In the genomic region with DNA sequence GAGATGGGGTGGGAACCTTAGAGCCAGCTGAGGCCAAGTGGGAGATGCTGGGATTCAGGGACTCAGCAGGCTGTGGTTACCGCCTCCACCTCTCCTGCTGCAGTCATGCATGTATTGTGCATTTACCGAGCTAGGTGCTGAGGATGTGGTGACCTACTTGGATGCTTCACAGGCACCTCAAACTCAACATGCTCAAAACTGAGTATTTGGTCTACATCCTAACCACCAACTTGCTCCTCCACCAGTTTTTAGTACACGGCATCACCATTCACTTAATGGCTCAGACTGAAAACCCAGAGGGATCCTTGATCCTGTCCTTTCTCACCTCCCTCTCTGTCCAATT, we compare ENCODE assay signal across 19 cellular contexts. TPM values are rescaled to one million over a fixed set of nuclear protein-coding genes. Genes with fewer than 3 reads are reported as not detected.
DNase-seq lines count a peak whose midpoint lies in the region; ATAC-seq and TF ChIP-seq lines count a peak whose summit lies in the region.
"Had no signal": no experiment of that assay in that cellular context is flagged by ENCODE, and none has a peak within 500 bp of the region (broad histone marks: within the 10 kb centered on the region; RNA-seq: fewer than 3 reads in every experiment).

No MANE protein-coding gene starts in this region.

- dilution Hi-C loops in IMR-90 (cut with HindIII; ENCODE audit: low sequenced_read_pairs, unreplicated experiment) = no loop called here

- no peaks in the 10 kb centered on the region for H3K79me2 ChIP-seq in osteoblast (ENCODE audit: insufficient read depth, low read length)

- H4K91ac ChIP-seq in IMR-90 (ENCODE audit: insufficient read depth, low read depth, low read length) (no peak overlapping the region), neuronal stem cell (ENCODE audit: low read depth, low read length, poor library complexity) (no peak overlapping the region)

- DNase-seq in T-helper 1 cell (no peak), IMR-90 (no peak), neuronal stem cell (ENCODE audit: low spot score) (no peak), osteoblast (ENCODE audit: insufficient read length, low spot score, missing footprints) (no peak)
- DNase-seq: AML-193, Caco-2, GF-D8, KG1, MV-4-11, NCI-H1694 treated with DMSO at 0.1 percent for 48 hours, NCI-H510A, NCI-H774, SHP77 treated with DMSO at 0.1 percent for 48 hours had no signal

- H3K9ac ChIP-seq in IMR-90 (ENCODE audit: low read depth, low read length) = no peak overlapping the region
- peak overlapping the region; percentile 10 for H3K9ac ChIP-seq in neuronal stem cell (ENCODE audit: low read depth, low read length, poor library complexity)

- CTCF ChIA-PET in IMR-90 (lab: Yijun Ruan, JAX) = no interaction called here

- no peak overlapping the region for H2BK12ac ChIP-seq in neuronal stem cell (ENCODE audit: low read length)

- H3K18ac ChIP-seq in IMR-90 (ENCODE audit: low read depth, low read length) (no peak overlapping the region), neuronal stem cell (ENCODE audit: low read length) (no peak overlapping the region)

- intact Hi-C loops in IMR-90 (cut with micrococcal nuclease) = no loop called here

- no peak overlapping the region for H2BK5ac ChIP-seq in IMR-90 (ENCODE audit: low read depth, low read length, poor library complexity, severe bottlenecking)
- H2BK5ac ChIP-seq in neuronal stem cell (ENCODE audit: low read length) = no peak overlapping the region

- no TSS peak for BruUV-seq in IMR-90 (replicated peaks; lab: Mats Ljungman, UMichigan)

- H3K27me3 ChIP-seq in IMR-90 (ENCODE audit: control insufficient read depth, insufficient read depth, low read length) (peaks cover 30% of the 10 kb centered on the region), neuronal stem cell (ENCODE audit: control insufficient read depth in 3 of 3, insufficient read depth in 3 of 3, low read depth in 1 of 3, low read length in 3 of 3) (peaks cover 0 to 10% (median 0%) of the 10 kb centered on the region in 3 experiments), osteoblast (ENCODE audit: insufficient read depth, low read length) (no peaks in the 10 kb centered on the region)

- no peak overlapping the region for H2AK9ac ChIP-seq in IMR-90 (replicated peaks; ENCODE audit: low read depth, low read length, poor library complexity)

- H2AK5ac ChIP-seq in IMR-90 (ENCODE audit: low read depth, low read length) (no peak overlapping the region), neuronal stem cell (ENCODE audit: low read depth, low read length) (no peak overlapping the region)

- H3K4me3 ChIP-seq in IMR-90 (ENCODE audit: insufficient read depth, low read depth, low read length) (no peak overlapping the region), neuronal stem cell (ENCODE audit: low read length in 2 of 2) (no peak overlapping the region), osteoblast (ENCODE audit: insufficient read depth, low read length) (no peak overlapping the region)

- no peak overlapping the region for H2BK15ac ChIP-seq in IMR-90 (ENCODE audit: low read depth, low read length)
- no peak overlapping the region for H2BK15ac ChIP-seq in neuronal stem cell (ENCODE audit: low read length)

- in situ Hi-C loops in IMR-90 (cut with MboI; ENCODE audit: low sequenced_read_pairs) = no loop called here

- H3K36me3 ChIP-seq in IMR-90 (ENCODE audit: control insufficient read depth, insufficient read depth, low read length) (peaks cover 4% of the 10 kb centered on the region; the same call in 1 of the 2 replicates), neuronal stem cell (replicated peaks in 1 of 2; ENCODE audit: control insufficient read depth in 2 of 2, insufficient read depth in 2 of 2, low read length in 2 of 2) (peaks cover 4 to 72% of the 10 kb centered on the region in 2 donors), osteoblast (ENCODE audit: insufficient read depth, low read length) (peaks cover 2% of the 10 kb centered on the region)

- no peak overlapping the region for H4K8ac ChIP-seq in IMR-90 (ENCODE audit: low read depth in 2 of 2, low read length in 2 of 2)
- H4K8ac ChIP-seq in neuronal stem cell (ENCODE audit: low read depth, low read length) = no peak overlapping the region

- H2BK120ac ChIP-seq in IMR-90 (ENCODE audit: low read depth, low read length) (no peak overlapping the region), neuronal stem cell (ENCODE audit: low read depth, low read length) (no peak overlapping the region)

- H3K9me3 Mint-ChIP-seq in T-helper 1 cell treated with Interleukin-12 subunit alpha and Interleukin-12 subunit beta and Interleukin-4 antibody, amounts not matched to agents 30 μg/mL and 1 μg/mL, for 36 hours = no peaks in the 10 kb centered on the region
- H3K9me3 Mint-ChIP-seq in brain = no peaks in the 10 kb centered on the region

- WGBS in IMR-90 (ENCODE audit: extremely low coverage in 2 of 2, insufficient read length in 1 of 2), 2 experiments = 88% methylated on average over 1 of the region's 3 CpGs; no CpG with 5 or more reads in 1 of the 2 experiments
- no CpG with 5 or more reads among the region's 3 CpGs for WGBS in neuronal stem cell (ENCODE audit: extremely low coverage in 2 of 2, insufficient read length in 2 of 2, insufficient replicate concordance in 1 of 2), 2 donors

- H3K23ac ChIP-seq in IMR-90 (ENCODE audit: low read depth, low read length) (peak overlapping the region; percentile 31; the same call in 1 of the 2 replicates), neuronal stem cell (ENCODE audit: low read depth, low read length, poor library complexity) (no peak overlapping the region)

- peaks cover 2% of the 10 kb centered on the region for H3K4me1 Mint-ChIP-seq in T-helper 1 cell treated with Interleukin-12 subunit alpha and Interleukin-12 subunit beta and Interleukin-4 antibody, amounts not matched to agents 30 μg/mL and 1 μg/mL, for 36 hours (ENCODE audit: low read depth)
- peaks cover 38% of the 10 kb centered on the region for H3K4me1 Mint-ChIP-seq in brain

- no peak for TF ChIP-seq POLR2A in IMR-90 (IDR thresholded peaks at IDR 0.05; ENCODE audit: low read depth, low read length)

- H3K4me2 ChIP-seq in IMR-90 (ENCODE audit: low read depth, low read length) (no peak overlapping the region), neuronal stem cell (ENCODE audit: insufficient read depth, low read length, poor library complexity, severe bottlenecking) (no peak overlapping the region), osteoblast (ENCODE audit: insufficient read depth, low read length) (no peak overlapping the region)

- no peak overlapping the region for H2BK20ac ChIP-seq in IMR-90 (ENCODE audit: low read depth, low read length)

- TF ChIP-seq RAD21 in IMR-90 (IDR thresholded peaks at IDR 0.05; ENCODE audit: low read length) = no peak

- H3K4me3 Mint-ChIP-seq in T-helper 1 cell treated with Interleukin-12 subunit alpha and Interleukin-12 subunit beta and Interleukin-4 antibody, amounts not matched to agents 30 μg/mL and 1 μg/mL, for 36 hours = no peak overlapping the region
- peak overlapping the region in 2 of 5 experiments; percentile 5 to 17 for H3K4me3 Mint-ChIP-seq in brain

- H3K4ac ChIP-seq in IMR-90 (ENCODE audit: low read depth, low read length) = no peak overlapping the region
- H3K4ac ChIP-seq in neuronal stem cell (ENCODE audit: low read length) = no peak overlapping the region

- peak overlapping the region; percentile 11 for H3K27ac Mint-ChIP-seq in T-helper 1 cell treated with Interleukin-12 subunit alpha and Interleukin-12 subunit beta and Interleukin-4 antibody, amounts not matched to agents 30 μg/mL and 1 μg/mL, for 36 hours
- peak overlapping the region in 4 of 5 experiments; percentile 4 to 78 (median 45) for H3K27ac Mint-ChIP-seq in brain

- H3K27ac ChIP-seq in IMR-90 (ENCODE audit: insufficient read depth, low read length) (no peak overlapping the region), neuronal stem cell (replicated peaks; ENCODE audit: low read length) (no peak overlapping the region), osteoblast (ENCODE audit: low read depth, low read length) (no peak overlapping the region)
- H3K27ac ChIP-seq: 22Rv1 had no signal

- no peaks in the 10 kb centered on the region for H3K79me1 ChIP-seq in IMR-90 (ENCODE audit: low read depth in 1 of 2, low read length in 2 of 2)
- no peaks in the 10 kb centered on the region for H3K79me1 ChIP-seq in neuronal stem cell (ENCODE audit: low read depth, low read length)

- no peaks in the 10 kb centered on the region for H3K9me3 ChIP-seq in IMR-90 (ENCODE audit: control insufficient read depth, insufficient read depth, low read length)
- no peaks in the 10 kb centered on the region for H3K9me3 ChIP-seq in neuronal stem cell (replicated peaks in 1 of 2; ENCODE audit: control insufficient read depth in 2 of 2, insufficient read depth in 1 of 2, low read depth in 1 of 2, low read length in 2 of 2)
- no peaks in the 10 kb centered on the region for H3K9me3 ChIP-seq in osteoblast (ENCODE audit: low read depth, low read length)
- H3K9me3 ChIP-seq: Caco-2 had no signal

- peaks cover 6% of the 10 kb centered on the region for H3K36me3 Mint-ChIP-seq in T-helper 1 cell treated with Interleukin-12 subunit alpha and Interleukin-12 subunit beta and Interleukin-4 antibody, amounts not matched to agents 30 μg/mL and 1 μg/mL, for 36 hours (ENCODE audit: low read depth)
- H3K36me3 Mint-ChIP-seq in brain = peaks cover 34% of the 10 kb centered on the region

- no peak overlapping the region for H2AFZ ChIP-seq in IMR-90 (replicated peaks; ENCODE audit: low read length, poor library complexity)
- no peak overlapping the region for H2AFZ ChIP-seq in neuronal stem cell (ENCODE audit: low read length)
- no peak overlapping the region for H2AFZ ChIP-seq in osteoblast (ENCODE audit: low read length)

- H4K5ac ChIP-seq in IMR-90 (ENCODE audit: low read depth, low read length) = no peak overlapping the region

- H3K9me1 ChIP-seq in IMR-90 (ENCODE audit: insufficient read depth, low read length) = peaks cover 4% of the 10 kb centered on the region; the same call in 1 of the 2 replicates

- H3K56ac ChIP-seq in IMR-90 (ENCODE audit: extremely low read depth, insufficient read depth, low read length) = no peak overlapping the region

- POLR2A ChIA-PET in IMR-90 (lab: Charles Lee; ENCODE audit: unreplicated experiment) = no interaction called here

- H3K14ac ChIP-seq in IMR-90 (replicated peaks; ENCODE audit: low read depth, low read length) (no peak overlapping the region), neuronal stem cell (ENCODE audit: low read length) (no peak overlapping the region)

- H3K27me3 Mint-ChIP-seq in T-helper 1 cell treated with Interleukin-12 subunit alpha and Interleukin-12 subunit beta and Interleukin-4 antibody, amounts not matched to agents 30 μg/mL and 1 μg/mL, for 36 hours (ENCODE audit: low read depth) = peaks cover 15% of the 10 kb centered on the region
- no peaks in the 10 kb centered on the region for H3K27me3 Mint-ChIP-seq in brain

- H4K20me1 ChIP-seq in IMR-90 (ENCODE audit: insufficient read depth, low read length) = peaks cover 18% of the 10 kb centered on the region
- peaks cover 4% of the 10 kb centered on the region for H4K20me1 ChIP-seq in osteoblast (ENCODE audit: insufficient read depth, low read length)

- H3K4me1 ChIP-seq in IMR-90 (ENCODE audit: control insufficient read depth, insufficient read depth, low read length) (peaks cover 4% of the 10 kb centered on the region; the same call in 1 of the 2 replicates), neuronal stem cell (ENCODE audit: control insufficient read depth in 2 of 2, insufficient read depth in 1 of 2, low read depth in 1 of 2, low read length in 2 of 2) (peaks cover 9% of the 10 kb centered on the region in 2 donors), osteoblast (ENCODE audit: insufficient read depth, low read length) (no peaks in the 10 kb centered on the region)

- no peak for TF ChIP-seq CTCF in IMR-90 (conservative IDR thresholded peaks at IDR 0.05; ENCODE audit: low read depth, low read length)
- TF ChIP-seq CTCF in brain (conservative IDR thresholded peaks at IDR 0.05) = no peak
- TF ChIP-seq CTCF in osteoblast (IDR thresholded peaks at IDR 0.05; ENCODE audit: extremely low read depth, low read depth, low read length) = no peak

- no peak for ATAC-seq in IMR-90 (ENCODE audit: low read depth)
- no peak for ATAC-seq in GM19395 (IDR thresholded peaks at IDR 0.05; ENCODE audit: unreplicated experiment)
- ATAC-seq in GM21423 (IDR thresholded peaks at IDR 0.05; ENCODE audit: unreplicated experiment) = no peak

RNA-seq across cellular contexts. Expression of gene CHRNB2, which starts 5.6 kb away (rescaled TPM):
- under 0.01 TPM in 1 of 2 replicates, not detected in the other for total RNA-seq in IMR-90 (2012; rRNA removed)
- polyA plus RNA-seq in IMR-90 (2012; rRNA removed) = 0.03 and 0.09 TPM in 2 replicates
- 0.05 TPM in 1 of 2 replicates, not detected in the other for polyA plus RNA-seq in IMR-90 (2012; cell fraction: cytosol; rRNA removed)
- polyA plus RNA-seq in IMR-90 (2012; cell fraction: nucleus; rRNA removed; ENCODE audit: low replicate concordance) = 0.03 and 0.11 TPM in 2 replicates
- 20.1 TPM for polyA plus RNA-seq in brain (ENCODE audit: insufficient read depth, low read depth, low replicate concordance)
- polyA plus RNA-seq in neuronal stem cell (2013, experiment 1 of 2) = 0.66 TPM
- polyA plus RNA-seq in neuronal stem cell (2013, experiment 2 of 2) = 0.51 TPM
- under 0.01 TPM in 1 of 2 replicates, not detected in the other for total RNA-seq in osteoblast
- total RNA-seq: RPMI7951 had no signal

RNA-seq across cellular contexts. Expression of gene UBE2Q1, which starts 14.7 kb away (rescaled TPM):
- total RNA-seq in IMR-90 (2012; rRNA removed) (24.7 and 25.3 TPM in 2 replicates), osteoblast (27.9 and 28.6 TPM in 2 replicates)
- polyA plus RNA-seq in IMR-90 (2012; rRNA removed) (20.6 and 21.3 TPM in 2 replicates), brain (ENCODE audit: insufficient read depth, low read depth, low replicate concordance) (98.2 TPM)
- 5.2 and 5.9 TPM in 2 replicates for polyA plus RNA-seq in IMR-90 (2012; cell fraction: cytosol; rRNA removed)
- 17.5 and 18.6 TPM in 2 replicates for polyA plus RNA-seq in IMR-90 (2012; cell fraction: nucleus; rRNA removed; ENCODE audit: low replicate concordance)
- polyA plus RNA-seq in neuronal stem cell (2013, experiment 1 of 2) = 50.6 TPM
- polyA plus RNA-seq in neuronal stem cell (2013, experiment 2 of 2) = 49.4 TPM

RNA-seq across cellular contexts. Expression of gene ADAR, which starts 34.8 kb away (rescaled TPM):
- 101 and 131 TPM in 2 replicates for total RNA-seq in IMR-90 (2012; rRNA removed)
- 70.9 and 72.2 TPM in 2 replicates for polyA plus RNA-seq in IMR-90 (2012; rRNA removed)
- 28.3 and 36.9 TPM in 2 replicates for polyA plus RNA-seq in IMR-90 (2012; cell fraction: cytosol; rRNA removed)
- 83.2 and 150 TPM in 2 replicates for polyA plus RNA-seq in IMR-90 (2012; cell fraction: nucleus; rRNA removed; ENCODE audit: low replicate concordance)
- polyA plus RNA-seq in brain (ENCODE audit: insufficient read depth, low read depth, low replicate concordance) = 106 TPM
- 63.7 TPM for polyA plus RNA-seq in neuronal stem cell (2013, experiment 1 of 2)
- polyA plus RNA-seq in neuronal stem cell (2013, experiment 2 of 2) = 66.8 TPM
- total RNA-seq in osteoblast = 103 and 118 TPM in 2 replicates
